ENCODE assay signal across 19 cellular contexts in genomic region chr10:124478517-124478916, GRCh38. TPM values are rescaled to one million over a fixed set of nuclear protein-coding genes. Genes with fewer than 3 reads are reported as not detected.
DNase-seq lines count a peak whose midpoint lies in the region; ATAC-seq and TF ChIP-seq lines count a peak whose summit lies in the region.
"Had no signal": no experiment of that assay in that cellular context is flagged by ENCODE, and none has a peak within 500 bp of the region (broad histone marks: within the 10 kb centered on the region; RNA-seq: fewer than 3 reads in every experiment).

No MANE protein-coding gene starts in this region.

- H3K4me3 ChIP-seq in epithelial cell of esophagus (ENCODE audit: low read length) (no peak overlapping the region), right lobe of liver (no peak overlapping the region), gastrocnemius medialis (no peak overlapping the region)
- H3K4me3 ChIP-seq: GM23338, SJSA1 had no signal

- ATAC-seq in right lobe of liver, result peak; percentile 73 to 80 (median 78)
- ATAC-seq in GM21447 (IDR thresholded peaks at IDR 0.05; ENCODE audit: unreplicated experiment), result no peak
- ATAC-seq in gastrocnemius medialis, result no peak
- ATAC-seq: HCT116, Right ventricle myocardium inferior had no signal

- no peak overlapping the region for H3K4ac ChIP-seq in H9 (ENCODE audit: low read depth, low read length)

- no peaks in the 10 kb centered on the region for H3K23me2 ChIP-seq in H9 (ENCODE audit: insufficient read length, low read depth, low read length, poor library complexity, severe bottlenecking)

- H3K36me3 Mint-ChIP-seq in H9 (ENCODE audit: insufficient read depth in 1 of 3, low read depth in 3 of 3) (no peaks in the 10 kb centered on the region; a peak in 1 of 7 replicates), progenitor cell of endocrine pancreas (ENCODE audit: insufficient read depth) (no peaks in the 10 kb centered on the region)

- no peak for DNase-seq in H9
- peak; percentile 17 for DNase-seq in RPMI7951 (ENCODE audit: low read depth)
- peak; percentile 29 for DNase-seq in epithelial cell of esophagus (ENCODE audit: low read depth)
- peak; percentile 72 to 87 (median 87) for DNase-seq in right lobe of liver
- DNase-seq in progenitor cell of endocrine pancreas (ENCODE audit: low spot score, unreplicated experiment), result no peak
- no peak for DNase-seq in GDM1 (lab: John Stamatoyannopoulos, UW)
- DNase-seq in gastrocnemius medialis, result no peak
- DNase-seq: CD4-positive, alpha-beta T cell; Karpas-422; NCI-H1417; NCI-H187 treated with DMSO at 0.1 percent for 48 hours; NCI-H2107; NCI-H510A; NCI-H748 treated with DMSO at 0.1 percent for 48 hours had no signal

- no peak overlapping the region for H2BK5ac ChIP-seq in H9 (ENCODE audit: insufficient read length, low read length)

- WGBS in H9 (ENCODE audit: extremely low coverage, insufficient read length, low lambda C conversion rate), result no CpG with 5 or more reads among the region's 14 CpGs
- 38% methylated on average over 11 of the region's 14 CpGs for WGBS in right lobe of liver (ENCODE audit: insufficient coverage, low coverage, low lambda C conversion rate, missing lambda C conversion rate)

- TF ChIP-seq POLR2A in right lobe of liver (IDR thresholded peaks at IDR 0.05) (no peak), gastrocnemius medialis (IDR thresholded peaks at IDR 0.05) (no peak)

- H3K4me3 Mint-ChIP-seq in H9 (no peak overlapping the region), progenitor cell of endocrine pancreas (ENCODE audit: low read depth) (no peak overlapping the region)
- H3K4me3 Mint-ChIP-seq: CD4-positive, alpha-beta T cell; GM23338 had no signal

- no peaks in the 10 kb centered on the region for H3K36me3 ChIP-seq in right lobe of liver
- no peaks in the 10 kb centered on the region for H3K36me3 ChIP-seq in gastrocnemius medialis
- H3K36me3 ChIP-seq: SJSA1 had no signal

- H4K20me1 ChIP-seq in H9 (ENCODE audit: control insufficient read depth, insufficient read depth, insufficient read length), result peaks cover 4% of the 10 kb centered on the region

- H3K27me3 Mint-ChIP-seq in H9 (ENCODE audit: low read depth) (no peaks in the 10 kb centered on the region), progenitor cell of endocrine pancreas (peaks cover 3% of the 10 kb centered on the region)
- H3K27me3 Mint-ChIP-seq: CD4-positive, alpha-beta T cell had no signal

- H2BK12ac ChIP-seq in H9 (ENCODE audit: insufficient read length, low read depth, low read length), result no peak overlapping the region

- H3K56ac ChIP-seq in H9 (ENCODE audit: insufficient read length, low read depth, low read length), result no peak overlapping the region

- H3K4me1 ChIP-seq in H9 (ENCODE audit: insufficient read depth, low read length), result peaks cover 8% of the 10 kb centered on the region; the same call in 1 of the 2 replicates
- peaks cover 0 to 38% (median 9%) of the 10 kb centered on the region in 4 donors for H3K4me1 ChIP-seq in right lobe of liver
- H3K4me1 ChIP-seq in gastrocnemius medialis, result no peaks in the 10 kb centered on the region
- H3K4me1 ChIP-seq: SJSA1 had no signal

- no peak overlapping the region for H3T11ph ChIP-seq in H9 (ENCODE audit: low read length)

- H2BK120ac ChIP-seq in H9 (ENCODE audit: low read depth, low read length, poor library complexity, severe bottlenecking), result no peak overlapping the region

- no peaks in the 10 kb centered on the region for H3K79me2 ChIP-seq in H9 (ENCODE audit: insufficient read depth, low read length)

- H4K5ac ChIP-seq in H9 (ENCODE audit: insufficient read length, low read depth, low read length), result no peak overlapping the region

- in situ Hi-C loops in gastrocnemius medialis (cut with MboI; ENCODE audit: low sequenced_read_pairs in 4 of 4), result no loop called here

- no peak overlapping the region for H2BK20ac ChIP-seq in H9 (ENCODE audit: low read depth, low read length, poor library complexity, severe bottlenecking)

- H3K23ac ChIP-seq in H9 (ENCODE audit: insufficient read length, low read depth, low read length), result no peak overlapping the region

- intact Hi-C loops in right lobe of liver (cut with DNase I), result no loop called here
- intact Hi-C loops in gastrocnemius medialis (cut with DNase I; ENCODE audit: low total_unique reads), result no loop called here

- H3K4me1 Mint-ChIP-seq in H9 (peaks cover 42 to 50% of the 10 kb centered on the region in 2 experiments), progenitor cell of endocrine pancreas (ENCODE audit: low read depth) (peaks cover 1% of the 10 kb centered on the region)

- H3K79me1 ChIP-seq in H9 (ENCODE audit: insufficient read depth, low read depth, low read length, poor library complexity, severe bottlenecking), result no peaks in the 10 kb centered on the region

- H3K9me3 Mint-ChIP-seq in H9 (no peaks in the 10 kb centered on the region), progenitor cell of endocrine pancreas (ENCODE audit: low read depth) (no peaks in the 10 kb centered on the region)
- H3K9me3 Mint-ChIP-seq: CD4-positive, alpha-beta T cell had no signal

- H4K8ac ChIP-seq in H9 (replicated peaks; ENCODE audit: insufficient read length, low read depth, low read length), result no peak overlapping the region

- H2BK15ac ChIP-seq in H9 (ENCODE audit: low read depth, low read length), result no peak overlapping the region

- no peak overlapping the region for H3K9ac ChIP-seq in H9 (ENCODE audit: extremely low read depth, insufficient read length, low read length)

- no peak overlapping the region for H2AFZ ChIP-seq in H9 (ENCODE audit: low read length)
- H2AFZ ChIP-seq: GM23338 had no signal

- H4K91ac ChIP-seq in H9 (ENCODE audit: insufficient read length, low read depth, low read length), result no peak overlapping the region

- H3K9me3 ChIP-seq in H9 (ENCODE audit: control insufficient read depth, low read depth, low read length) (no peaks in the 10 kb centered on the region), right lobe of liver (no peaks in the 10 kb centered on the region), gastrocnemius medialis (no peaks in the 10 kb centered on the region)
- H3K9me3 ChIP-seq: SJSA1 had no signal

- H3K27me3 ChIP-seq in H9 (ENCODE audit: insufficient read depth, low read length), result no peaks in the 10 kb centered on the region
- no peaks in the 10 kb centered on the region for H3K27me3 ChIP-seq in right lobe of liver
- no peaks in the 10 kb centered on the region for H3K27me3 ChIP-seq in gastrocnemius medialis
- H3K27me3 ChIP-seq: SJSA1 had no signal

- no peak overlapping the region for H3K18ac ChIP-seq in H9 (ENCODE audit: insufficient read length, low read depth, low read length)

- H3K27ac Mint-ChIP-seq in H9 (peak overlapping the region in 2 of 3 experiments; percentile 35 to 49; a peak in 2 of 7 replicates), progenitor cell of endocrine pancreas (no peak overlapping the region)
- H3K27ac Mint-ChIP-seq: CD4-positive, alpha-beta T cell; GM23338 had no signal

- no peak overlapping the region for H3K4me2 ChIP-seq in H9 (ENCODE audit: insufficient read depth, insufficient read length, low read length)

- no peak overlapping the region for H3K14ac ChIP-seq in H9 (ENCODE audit: insufficient read depth, low read length)

- H3K27ac ChIP-seq in H9 (ENCODE audit: insufficient read length, low read depth, low read length), result no peak overlapping the region
- peak overlapping the region in 1 of 3 donors; percentile 67 for H3K27ac ChIP-seq in right lobe of liver
- no peak overlapping the region for H3K27ac ChIP-seq in gastrocnemius medialis
- H3K27ac ChIP-seq: SJSA1 had no signal

- TF ChIP-seq CTCF in H9 (conservative IDR thresholded peaks at IDR 0.05), result no peak
- no peak for TF ChIP-seq CTCF in epithelial cell of esophagus (IDR thresholded peaks at IDR 0.05; ENCODE audit: insufficient read depth, low read depth, low read length, missing control alignments)
- TF ChIP-seq CTCF in right lobe of liver (IDR thresholded peaks at IDR 0.05), result no peak
- no peak for TF ChIP-seq CTCF in progenitor cell of endocrine pancreas (IDR thresholded peaks at IDR 0.05; ENCODE audit: unreplicated experiment)
- no peak for TF ChIP-seq CTCF in gastrocnemius medialis (IDR thresholded peaks at IDR 0.05 in 4 of 5, conservative IDR thresholded peaks at IDR 0.05 in 1 of 5)

- H2AK5ac ChIP-seq in H9 (ENCODE audit: insufficient read length, low read length), result no peak overlapping the region

RNA-seq across cellular contexts. Expression of gene LHPP, which starts 16.9 kb away (rescaled TPM):
- total RNA-seq in H9 (2021) (25.1 and 29.6 TPM in 2 replicates), right lobe of liver (10 to 100 TPM; 19.3 to 56.3 (median 36.3) TPM), progenitor cell of endocrine pancreas (15.2 and 16.9 TPM in 2 replicates), gastrocnemius medialis (10 to 100 TPM in 3 of 4 donors, 1 to 10 TPM in 1; 4.9 to 16.0 (median 12.2) TPM)
- 9.4 and 16.9 TPM in 2 replicates for total RNA-seq in RPMI7951 (2014; rRNA removed; shearing (Covaris generic))

RNA-seq across cellular contexts. Expression of gene NKX1-2, which starts 28.7 kb away (rescaled TPM):
- total RNA-seq in H9 (2021) (14.9 and 15.3 TPM in 2 replicates), right lobe of liver (not detected), progenitor cell of endocrine pancreas (not detected in 2 replicates), gastrocnemius medialis (not detected)
- total RNA-seq in RPMI7951 (2014; rRNA removed; shearing (Covaris generic)), result not detected in 2 replicates
- total RNA-seq: CD4-positive, alpha-beta T cell; Right ventricle myocardium inferior; SJSA1 had no signal

RNA-seq across cellular contexts. Expression of gene OAT, which starts 59.8 kb away (rescaled TPM):
- total RNA-seq in H9 (2021), result 65.2 and 67.9 TPM in 2 replicates
- total RNA-seq in RPMI7951 (2014; rRNA removed; shearing (Covaris generic)), result 167 and 187 TPM in 2 replicates
- 10 to 100 TPM in 4 of 6 experiments, 1 to 10 TPM in 2; 5.2 to 43.8 (median 20.1) TPM for total RNA-seq in right lobe of liver
- total RNA-seq in progenitor cell of endocrine pancreas, result 35.0 and 37.1 TPM in 2 replicates
- total RNA-seq in gastrocnemius medialis, result 10 to 100 TPM; 20.1 to 97.2 (median 42.6) TPM

Comparison
In these comparisons a context has a peak if more than half of its experiments do, and no peak if none do; other contexts are left out.
1. DNase-seq: peak in RPMI7951 (single experiment), epithelial cell of esophagus (single experiment) and right lobe of liver (3 of 3); none in H9 (single experiment), progenitor cell of endocrine pancreas (single experiment), GDM1 (single experiment) and gastrocnemius medialis (0 of 2).
2. ATAC-seq: peak in right lobe of liver (4 of 4); none in GM21447 (single experiment) and gastrocnemius medialis (0 of 2).
3. RNA of gene NKX1-2, which starts 28.7 kb away (total RNA-seq): 14.9 to 15.3 TPM in H9; not detected in progenitor cell of endocrine pancreas, not detected in RPMI7951, not detected in right lobe of liver and not detected in gastrocnemius medialis; every median in the first group is over 10 times any median in the second.